ENCODE assay signal across 19 cellular contexts in the genomic region with DNA sequence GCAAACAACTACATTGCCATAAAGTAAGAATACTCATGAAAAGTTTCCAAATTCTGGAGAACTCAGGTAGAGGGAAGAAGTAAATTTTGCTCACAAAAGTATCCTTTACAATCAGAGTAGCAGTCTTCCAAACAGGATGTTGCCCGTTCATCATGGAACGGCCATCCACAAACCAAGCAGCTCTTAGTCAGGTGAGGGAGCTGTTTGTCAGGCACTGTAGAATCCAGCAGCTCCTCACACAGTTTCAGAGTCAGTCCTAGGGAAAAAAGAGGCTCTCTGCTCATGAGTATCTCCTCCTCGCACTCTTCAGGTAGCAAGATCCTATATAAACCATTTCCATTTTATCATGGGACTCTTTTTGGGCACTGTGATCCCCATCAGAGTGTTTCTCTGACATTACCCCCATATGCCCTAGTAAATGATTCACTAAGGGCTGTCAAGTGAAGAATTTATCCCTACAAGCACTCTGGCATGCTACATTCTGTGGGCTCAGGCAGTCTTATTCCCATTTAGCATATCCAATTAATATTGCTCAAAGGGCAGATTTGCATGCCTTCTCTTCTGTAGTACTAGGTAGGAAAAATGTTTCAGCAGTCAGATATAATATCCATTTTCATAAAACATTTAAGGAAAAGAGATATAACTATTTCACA.
"Had no signal": no experiment of that assay in that cellular context is flagged by ENCODE, and none has a peak within 500 bp of the region (broad histone marks: within the 10 kb centered on the region; RNA-seq: fewer than 3 reads in every experiment).

No MANE protein-coding gene starts in this region.

- H3K27ac ChIP-seq: breast epithelium, left ventricle myocardium inferior, parathyroid adenoma, skin epidermis, suprapubic skin, upper lobe of left lung had no signal

- H3K27me3 ChIP-seq: breast epithelium, suprapubic skin, upper lobe of left lung had no signal

- H3K79me2 ChIP-seq: parathyroid adenoma had no signal

- H3K36me3 ChIP-seq: breast epithelium, left ventricle myocardium inferior, suprapubic skin, upper lobe of left lung had no signal

- H2AFZ ChIP-seq: parathyroid adenoma had no signal

- DNase-seq: activated CD4-positive, alpha-beta T cell treated with anti-CD3 and anti-CD28 coated beads, Interleukin-2, amount 50 U/mL, for 1 hour; activated CD8-positive, alpha-beta memory T cell treated with anti-CD3 and anti-CD28 coated beads for 24 hours; activated naive CD8-positive, alpha-beta T cell treated with anti-CD3 and anti-CD28 coated beads for 36 hours; anterior cingulate cortex; cerebellar nuclear complex; effector memory CD4-positive, alpha-beta T cell; head of caudate nucleus; immature natural killer cell; left ventricle myocardium inferior; naive thymus-derived CD8-positive, alpha-beta T cell; T-cell; T-helper 9 cell; upper lobe of left lung had no signal

- FAIRE-seq: frontal cortex had no signal

- H3K4me3 ChIP-seq: breast epithelium, left ventricle myocardium inferior, skin epidermis, suprapubic skin, upper lobe of left lung had no signal

- ATAC-seq: activated CD4-positive, CD25-positive, alpha-beta regulatory T cell treated with anti-CD3 and anti-CD28 coated beads, Interleukin-2, amount 50 U/mL, for 24 hours; naive thymus-derived CD8-positive, alpha-beta T cell; T-cell had no signal

- H3K4me1 ChIP-seq: breast epithelium, left ventricle myocardium inferior, parathyroid adenoma, suprapubic skin had no signal

- H3K9ac ChIP-seq: parathyroid adenoma had no signal

- H3K9me3 ChIP-seq: breast epithelium, left ventricle myocardium inferior, suprapubic skin, upper lobe of left lung had no signal
